8 cellular contexts compared by ENCODE assay signal in genomic region chr7:155356323-155357105, GRCh38.
A peak's percentile ranks its signal among the peaks of the same experiment; 100 is the strongest.
DNase-seq lines count a peak whose midpoint lies in the region; ATAC-seq, FAIRE-seq and TF ChIP-seq lines count a peak whose summit lies in the region.

No MANE protein-coding gene starts in this region.

- H3K9me3 Mint-ChIP-seq in stimulated activated naive CD8-positive, alpha-beta T cell treated with anti-CD3 and anti-CD28 coated beads, Interleukin-15, amount 100 ng/mL, for 72 hours, result peaks cover 0 to 7% of the 10 kb centered on the region in 2 donors

- ATAC-seq in GM19463 (IDR thresholded peaks at IDR 0.05; ENCODE audit: unreplicated experiment) (peak; percentile 19), GM19324 (IDR thresholded peaks at IDR 0.05; ENCODE audit: low FRiP score, unreplicated experiment) (no peak), HG02571 (IDR thresholded peaks at IDR 0.05; ENCODE audit: unreplicated experiment) (no peak), HG02973 (IDR thresholded peaks at IDR 0.05; ENCODE audit: unreplicated experiment) (no peak)
- ATAC-seq in stimulated activated naive CD8-positive, alpha-beta T cell treated with anti-CD3 and anti-CD28 coated beads, Interleukin-15, amount 100 ng/mL, for 72 hours, result no peak

- no peak overlapping the region for H3K4me3 ChIP-seq in AG09309 (ENCODE audit: control insufficient read depth, low read depth, low read length)

- no peak overlapping the region for H3K4me3 Mint-ChIP-seq in stimulated activated naive CD8-positive, alpha-beta T cell treated with anti-CD3 and anti-CD28 coated beads, Interleukin-15, amount 100 ng/mL, for 72 hours

- peak; percentile 25 for TF ChIP-seq CTCF in AG09309 (IDR thresholded peaks at IDR 0.05; ENCODE audit: control insufficient read depth, insufficient read depth, low read depth, low read length, missing control alignments)

- H3K4me1 Mint-ChIP-seq in stimulated activated naive CD8-positive, alpha-beta T cell treated with anti-CD3 and anti-CD28 coated beads, Interleukin-15, amount 100 ng/mL, for 72 hours, result no peaks in the 10 kb centered on the region

- H3K27ac Mint-ChIP-seq in stimulated activated naive CD8-positive, alpha-beta T cell treated with anti-CD3 and anti-CD28 coated beads, Interleukin-15, amount 100 ng/mL, for 72 hours, result no peak overlapping the region

- no peak for FAIRE-seq in RCC 7860 (lab: Jason Lieb, UNC)

- DNase-seq in AG09309 (ENCODE audit: low read depth) (no peak), RCC 7860 (ENCODE audit: low spot score) (peak; percentile 18), iPS-NIHi11 (ENCODE audit: low spot score) (peak; percentile 67)
- no peak for DNase-seq in stimulated activated naive CD8-positive, alpha-beta T cell treated with anti-CD3 and anti-CD28 coated beads, Interleukin-15, amount 100 ng/mL, for 72 hours

- H3K27me3 Mint-ChIP-seq in stimulated activated naive CD8-positive, alpha-beta T cell treated with anti-CD3 and anti-CD28 coated beads, Interleukin-15, amount 100 ng/mL, for 72 hours, result peaks cover 82% of the 10 kb centered on the region

Comparison
In these comparisons a context has a peak if more than half of its experiments do, and no peak if none do; other contexts are left out.
1. DNase-seq: peak in RCC 7860 (single experiment) and iPS-NIHi11 (single experiment); none in AG09309 (single experiment) and stimulated activated naive CD8-positive, alpha-beta T cell treated with anti-CD3 and anti-CD28 coated beads, Interleukin-15, amount 100 ng/mL, for 72 hours (0 of 2).